In the genomic region with DNA sequence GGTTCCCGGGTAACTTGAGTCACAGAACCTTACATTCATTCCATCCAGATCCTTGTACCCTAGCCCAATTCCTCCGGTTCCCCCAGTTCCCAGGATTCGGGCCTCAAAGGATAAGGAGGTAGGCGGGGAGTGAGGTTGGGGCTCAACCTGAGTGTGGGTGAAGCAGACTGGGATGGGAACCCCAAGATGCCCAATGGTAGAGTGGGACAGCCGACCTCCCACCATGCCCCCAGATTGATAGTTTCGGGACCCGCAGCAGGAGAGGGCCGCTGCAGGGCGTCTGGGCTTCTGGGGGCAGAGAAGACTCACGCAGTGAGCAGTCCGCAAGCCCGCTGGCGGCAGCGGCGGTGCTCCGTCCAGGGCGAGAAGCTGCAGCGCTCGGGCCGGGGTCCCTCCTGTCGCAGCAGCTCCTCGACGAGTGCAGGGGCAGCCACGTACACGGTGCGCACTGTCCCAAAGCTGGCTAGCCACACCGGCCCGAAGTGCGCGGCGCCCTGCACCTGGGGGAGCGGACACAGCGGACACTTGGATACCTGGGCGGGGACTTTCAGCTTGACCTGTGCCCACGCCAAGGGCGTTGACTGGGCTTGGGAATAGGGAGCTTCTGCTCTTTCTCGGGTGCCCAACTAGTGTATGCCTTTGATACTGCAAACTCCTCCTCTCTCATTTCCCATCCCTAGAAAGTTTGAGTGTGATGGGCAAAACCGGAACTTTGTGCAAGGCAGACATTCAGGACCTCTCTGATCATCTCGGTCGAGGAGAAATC, we compare ENCODE assay signal across 6 cellular contexts. TPM values are rescaled to one million over a fixed set of nuclear protein-coding genes. Genes with fewer than 3 reads are reported as not detected.
DNase-seq lines count a peak whose midpoint lies in the region; ATAC-seq and TF ChIP-seq lines count a peak whose summit lies in the region.

No MANE protein-coding gene starts in this region.

- intact Hi-C loops in MCF 10A (cut with micrococcal nuclease), result no loop called here

- DNase-seq in MCF 10A (ENCODE audit: unreplicated experiment) (peak; percentile 68), osteocyte (ENCODE audit: extremely low spot score, unreplicated experiment) (no peak), NCI-H82 treated with DMSO at 0.1 percent for 48 hours (lab: John Stamatoyannopoulos, UW; ENCODE audit: unreplicated experiment) (no peak), caudate nucleus (lab: John Stamatoyannopoulos, UW) (no peak)

- TF ChIP-seq CTCF in HEK293 (tag by site-specific recombination; IDR thresholded peaks at IDR 0.05), result no peak
- TF ChIP-seq CTCF in MCF 10A (IDR thresholded peaks at IDR 0.05; ENCODE audit: unreplicated experiment), result no peak
- TF ChIP-seq CTCF in osteocyte (IDR thresholded peaks at IDR 0.05), result no peak

- H3K9me3 Mint-ChIP-seq in MCF 10A (ENCODE audit: unreplicated experiment), result no peaks in the 10 kb centered on the region
- H3K9me3 Mint-ChIP-seq in osteocyte (ENCODE audit: unreplicated experiment), result no peaks in the 10 kb centered on the region

- no peaks in the 10 kb centered on the region for H3K9me3 ChIP-seq in HEK293 (ENCODE audit: control insufficient read depth, insufficient read depth, low read depth, low read length)

- BruUV-seq in MCF 10A (replicated peaks; lab: Mats Ljungman, UMichigan), result no TSS peak

- H3K27ac ChIP-seq in HEK293 (ENCODE audit: extremely low read depth, low read depth, low read length) (no peak overlapping the region), caudate nucleus (ENCODE audit: low read depth, low read length) (no peak overlapping the region)

- H3K27ac Mint-ChIP-seq in MCF 10A (ENCODE audit: low read depth, unreplicated experiment) (peak overlapping the region; percentile 89), osteocyte (ENCODE audit: unreplicated experiment) (no peak overlapping the region)

- peaks cover 18% of the 10 kb centered on the region for H3K36me3 Mint-ChIP-seq in MCF 10A (ENCODE audit: insufficient read depth, unreplicated experiment)
- H3K36me3 Mint-ChIP-seq in osteocyte (ENCODE audit: unreplicated experiment), result peaks cover 6% of the 10 kb centered on the region

- H3K27me3 Mint-ChIP-seq in MCF 10A (ENCODE audit: insufficient read depth, unreplicated experiment), result no peaks in the 10 kb centered on the region
- H3K27me3 Mint-ChIP-seq in osteocyte (ENCODE audit: unreplicated experiment), result peaks cover 33% of the 10 kb centered on the region

- H3K4me3 Mint-ChIP-seq in MCF 10A (ENCODE audit: unreplicated experiment) (peak overlapping the region; percentile 89), osteocyte (ENCODE audit: unreplicated experiment) (peak overlapping the region; percentile 67)

- peak overlapping the region; percentile 24 for H3K4me3 ChIP-seq in HEK293 (ENCODE audit: low read depth, low read length)

- ATAC-seq in HG03196 (IDR thresholded peaks at IDR 0.05; ENCODE audit: unreplicated experiment), result no peak

- POLR2A ChIA-PET in HEK293 (lab: Yijun Ruan, JAX), result interaction anchor here (0.7 to 2.5 kb wide), 6 partner anchors 9 to 128 kb away, joined by 3 to 8 read pairs (median 4); partner anchors contain the start of genes CDK4 and TSPAN31
- POLR2A ChIA-PET in MCF 10A (lab: Yijun Ruan, JAX), result interaction anchor here (0.5 to 2.5 kb wide), 18 partner anchors 8 to 136 kb away, joined by 3 to 26 read pairs (median 4); partner anchors contain the start of genes CDK4, CTDSP2, MARCHF9 and TSFM

- peaks cover 31% of the 10 kb centered on the region for H3K4me1 Mint-ChIP-seq in MCF 10A (ENCODE audit: insufficient read depth, unreplicated experiment)
- peaks cover 21% of the 10 kb centered on the region for H3K4me1 Mint-ChIP-seq in osteocyte (ENCODE audit: unreplicated experiment)

- peaks cover 15% of the 10 kb centered on the region for H3K4me1 ChIP-seq in HEK293 (ENCODE audit: control insufficient read depth, insufficient read depth, low read length)

- CTCF ChIA-PET in HEK293 (lab: Yijun Ruan, JAX) (interaction anchor here (0.5 to 3.8 kb wide), 8 partner anchors 10 to 173 kb away, joined by 3 to 26 read pairs (median 4); partner anchors contain the start of genes MARCHF9 and TSFM), MCF 10A (lab: Yijun Ruan, JAX) (interaction anchor here (0.8 to 2.9 kb wide), 8 partner anchors 9 to 40 kb away, joined by 3 to 12 read pairs (median 4); partner anchors contain the start of gene TSFM)

- peaks cover 0 to 35% of the 10 kb centered on the region in 2 experiments; a peak in 2 of 3 replicates for H3K36me3 ChIP-seq in HEK293 (ENCODE audit: control insufficient read depth in 2 of 2, insufficient read depth in 1 of 2, low read length in 2 of 2)

TF ChIP-seq in HEK293, 187 proteins besides CTCF, POLR2A, EP300 and RAD21:
- TF ChIP-seq GLIS1 (tag by site-specific recombination; IDR thresholded peaks at IDR 0.05) (peak; percentile 69), SALL2 (tag by site-specific recombination; IDR thresholded peaks at IDR 0.05; ENCODE audit: borderline replicate concordance) (no peak), ZIC2 (tag by site-specific recombination; IDR thresholded peaks at IDR 0.05) (peak; percentile 60), GLIS2 (tag by site-specific recombination; IDR thresholded peaks at IDR 0.05) (peak; percentile 62), PRDM2 (tag by site-specific recombination; IDR thresholded peaks at IDR 0.05; ENCODE audit: borderline replicate concordance) (0 out of 2 replicates have a peak, but pooled peaks have one; percentile 29)
TF ChIP-seq in HEK293: peak in this region for 4.

RNA-seq across cellular contexts. Expression of gene CYP27B1, which starts 1.0 kb away (rescaled TPM):
- total RNA-seq in MCF 10A (2022) (12.6 and 27.5 TPM in 2 replicates), osteocyte (1.7 and 2.3 TPM in 2 replicates)

RNA-seq across cellular contexts. Expression of gene METTL1, which starts 6.0 kb away (rescaled TPM):
- total RNA-seq in MCF 10A (2022), result 26.2 and 40.6 TPM in 2 replicates
- 22.3 and 23.9 TPM in 2 replicates for total RNA-seq in osteocyte

RNA-seq across cellular contexts. Expression of gene EEF1AKMT3, which starts 6.5 kb away (rescaled TPM):
- total RNA-seq in MCF 10A (2022) (7.6 and 8.1 TPM in 2 replicates), osteocyte (9.8 and 11.8 TPM in 2 replicates)

RNA-seq across cellular contexts. Expression of gene MARCHF9, which starts 11.0 kb away (rescaled TPM):
- total RNA-seq in MCF 10A (2022) (8.7 and 12.5 TPM in 2 replicates), osteocyte (19.2 and 21.1 TPM in 2 replicates)

RNA-seq across cellular contexts. Expression of gene CDK4, which starts 13.8 kb away (rescaled TPM):
- total RNA-seq in MCF 10A (2022) (117 and 123 TPM in 2 replicates), osteocyte (137 and 142 TPM in 2 replicates)
